Comparison of ENCODE assay signal across 28 cellular contexts in genomic region chr2:101433465-101433864, GRCh38. TPM values are rescaled to one million over a fixed set of nuclear protein-coding genes. Genes with fewer than 3 reads are reported as not detected.
"Had no signal": no experiment of that assay in that cellular context is flagged by ENCODE, and none has a peak within 500 bp of the region (broad histone marks: within the 10 kb centered on the region; RNA-seq: fewer than 3 reads in every experiment).

No MANE protein-coding gene starts in this region.

- H3K9ac ChIP-seq: KMS-11 had no signal

- H3K27ac ChIP-seq: ascending aorta, body of pancreas, KMS-11, SJCRH30 had no signal

- H3K4me3 ChIP-seq: ascending aorta, body of pancreas, SJCRH30 had no signal

- H3K27me3 ChIP-seq: ascending aorta, body of pancreas, SJCRH30 had no signal

- H3K4me2 ChIP-seq: KMS-11 had no signal

- H3K4me1 Mint-ChIP-seq: activated naive CD4-positive, alpha-beta T cell treated with anti-CD3 and anti-CD28 coated beads, Interleukin-2, amount 50 U/mL, for 24 hours had no signal

- H3K27ac Mint-ChIP-seq: activated CD8-positive, alpha-beta T cell treated with anti-CD3 and anti-CD28 coated beads, Interleukin-2, amount 10 ng/mL, durations not matched to agents 7 days and 5 days; activated naive CD4-positive, alpha-beta T cell treated with anti-CD3 and anti-CD28 coated beads, Interleukin-2, amount 50 U/mL, for 24 hours; T-helper 1 cell treated with Interleukin-12 subunit alpha and Interleukin-12 subunit beta and Interleukin-4 antibody, amounts not matched to agents 30 μg/mL and 1 μg/mL, for 36 hours; WTC11 had no signal

- H3K4me1 ChIP-seq: body of pancreas, SJCRH30 had no signal

- H3K27me3 Mint-ChIP-seq: activated naive CD4-positive, alpha-beta T cell treated with anti-CD3 and anti-CD28 coated beads, Interleukin-2, amount 50 U/mL, for 24 hours had no signal

- ATAC-seq: activated CD8-positive, alpha-beta T cell treated with anti-CD3 and anti-CD28 coated beads, Interleukin-2, amount 10 ng/mL, durations not matched to agents 7 days and 5 days; body of pancreas; Panc1; Right ventricle myocardium inferior had no signal

- DNase-seq: activated CD4-positive, alpha-beta T cell treated with anti-CD3 and anti-CD28 coated beads for 48 hours; activated CD4-positive, alpha-beta T cell treated with anti-CD3 and anti-CD28 coated beads, Interleukin-2, amount 50 U/mL, for 4 hours; activated CD4-positive, CD25-positive, alpha-beta regulatory T cell treated with anti-CD3 and anti-CD28 coated beads, Interleukin-2, amount 50 U/mL, for 72 hours; activated CD8-positive, alpha-beta memory T cell treated with anti-CD3 and anti-CD28 coated beads, Interleukin-2, amount 50 U/mL, for 48 hours; activated CD8-positive, alpha-beta T cell treated with anti-CD3 and anti-CD28 coated beads, Interleukin-2, amount 10 ng/mL, durations not matched to agents 7 days and 5 days; activated T-cell treated with anti-CD3 and anti-CD28 coated beads, Interleukin-2, amount 50 U/mL, for 1 hour; body of pancreas; central memory CD4-positive, alpha-beta T cell; NCI-H1092; NCI-H1417 treated with DMSO at 0.1 percent for 48 hours; NCI-H1694; NCI-H2029 treated with DMSO at 0.1 percent for 48 hours; NCI-H345; NCI-H510A; NCI-H526 treated with DMSO at 0.1 percent for 48 hours; NCI-H82; RPMI8226; SJCRH30 had no signal

- H3K9me3 Mint-ChIP-seq: activated naive CD4-positive, alpha-beta T cell treated with anti-CD3 and anti-CD28 coated beads, Interleukin-2, amount 50 U/mL, for 24 hours; T-helper 1 cell treated with Interleukin-12 subunit alpha and Interleukin-12 subunit beta and Interleukin-4 antibody, amounts not matched to agents 30 μg/mL and 1 μg/mL, for 36 hours; WTC11 had no signal

- H3K36me3 Mint-ChIP-seq: activated naive CD4-positive, alpha-beta T cell treated with anti-CD3 and anti-CD28 coated beads, Interleukin-2, amount 50 U/mL, for 24 hours; WTC11 had no signal

- H3K36me3 ChIP-seq: ascending aorta, SJCRH30 had no signal

- H3K9me3 ChIP-seq: ascending aorta, body of pancreas, SJCRH30 had no signal

- H3K4me3 Mint-ChIP-seq: activated CD8-positive, alpha-beta T cell treated with anti-CD3 and anti-CD28 coated beads, Interleukin-2, amount 10 ng/mL, durations not matched to agents 7 days and 5 days; activated naive CD4-positive, alpha-beta T cell treated with anti-CD3 and anti-CD28 coated beads, Interleukin-2, amount 50 U/mL, for 24 hours; T-helper 1 cell treated with Interleukin-12 subunit alpha and Interleukin-12 subunit beta and Interleukin-4 antibody, amounts not matched to agents 30 μg/mL and 1 μg/mL, for 36 hours; WTC11 had no signal

RNA-seq across cellular contexts. Expression of gene RFX8, which starts 41.4 kb away (rescaled TPM):
- total RNA-seq: ascending aorta, body of pancreas, bronchial epithelial cell, MCF 10A, OCI-LY7, Right ventricle myocardium inferior had no signal

RNA-seq across cellular contexts. Expression of gene CREG2, which starts 46.2 kb away (rescaled TPM):
- total RNA-seq: activated CD8-positive, alpha-beta T cell treated with anti-CD3 and anti-CD28 coated beads, Interleukin-2, amount 10 ng/mL, durations not matched to agents 7 days and 5 days; ascending aorta; body of pancreas; MCF 10A; OCI-LY7; Right ventricle myocardium inferior had no signal
